In genomic region chr7:27487509-27487908, GRCh38 we compare ENCODE assay signal across 23 cellular contexts.
"Had no signal": no experiment of that assay in that cellular context is flagged by ENCODE, and none has a peak within 500 bp of the region (broad histone marks: within the 10 kb centered on the region; RNA-seq: fewer than 3 reads in every experiment).

No MANE protein-coding gene starts in this region.

- H3K4me1 ChIP-seq: colonic mucosa, esophagus muscularis mucosa, esophagus squamous epithelium, foreskin keratinocyte, gastrocnemius medialis, gastroesophageal sphincter, heart left ventricle had no signal

- H3K27me3 ChIP-seq: colonic mucosa, dorsolateral prefrontal cortex, esophagus squamous epithelium, gastrocnemius medialis had no signal

- H3K27ac ChIP-seq: colonic mucosa, coronary artery, dorsolateral prefrontal cortex, epithelial cell of prostate, esophagus muscularis mucosa, esophagus squamous epithelium, foreskin keratinocyte, gastrocnemius medialis, gastroesophageal sphincter, heart left ventricle had no signal

- H3K36me3 ChIP-seq: colonic mucosa, esophagus muscularis mucosa, esophagus squamous epithelium, gastrocnemius medialis, gastroesophageal sphincter, heart left ventricle had no signal

- H3K4me3 ChIP-seq: colonic mucosa, coronary artery, dorsolateral prefrontal cortex, esophagus muscularis mucosa, esophagus squamous epithelium, gastrocnemius medialis, gastroesophageal sphincter, heart left ventricle had no signal

- H3K9me3 ChIP-seq: colonic mucosa, esophagus squamous epithelium, gastrocnemius medialis had no signal

- DNase-seq: colonic mucosa; cortex of kidney; dermis blood vessel endothelial cell; dorsolateral prefrontal cortex; effector CD4-positive, alpha-beta T cell; effector CD8-positive, alpha-beta T cell; effector memory CD4-positive, alpha-beta T cell; effector memory CD8-positive, alpha-beta T cell; endodermal cell; erythroblast; esophagus squamous epithelium; foreskin fibroblast; foreskin keratinocyte; foreskin melanocyte; gastrocnemius medialis; glutamatergic neuron; head of caudate nucleus; heart left ventricle had no signal

- ATAC-seq: effector memory CD8-positive, alpha-beta T cell; esophagus mucosa; foreskin keratinocyte; gastrocnemius medialis; gastroesophageal sphincter; heart left ventricle had no signal
